Comparison of ENCODE assay signal across 1 cellular context in the genomic region with DNA sequence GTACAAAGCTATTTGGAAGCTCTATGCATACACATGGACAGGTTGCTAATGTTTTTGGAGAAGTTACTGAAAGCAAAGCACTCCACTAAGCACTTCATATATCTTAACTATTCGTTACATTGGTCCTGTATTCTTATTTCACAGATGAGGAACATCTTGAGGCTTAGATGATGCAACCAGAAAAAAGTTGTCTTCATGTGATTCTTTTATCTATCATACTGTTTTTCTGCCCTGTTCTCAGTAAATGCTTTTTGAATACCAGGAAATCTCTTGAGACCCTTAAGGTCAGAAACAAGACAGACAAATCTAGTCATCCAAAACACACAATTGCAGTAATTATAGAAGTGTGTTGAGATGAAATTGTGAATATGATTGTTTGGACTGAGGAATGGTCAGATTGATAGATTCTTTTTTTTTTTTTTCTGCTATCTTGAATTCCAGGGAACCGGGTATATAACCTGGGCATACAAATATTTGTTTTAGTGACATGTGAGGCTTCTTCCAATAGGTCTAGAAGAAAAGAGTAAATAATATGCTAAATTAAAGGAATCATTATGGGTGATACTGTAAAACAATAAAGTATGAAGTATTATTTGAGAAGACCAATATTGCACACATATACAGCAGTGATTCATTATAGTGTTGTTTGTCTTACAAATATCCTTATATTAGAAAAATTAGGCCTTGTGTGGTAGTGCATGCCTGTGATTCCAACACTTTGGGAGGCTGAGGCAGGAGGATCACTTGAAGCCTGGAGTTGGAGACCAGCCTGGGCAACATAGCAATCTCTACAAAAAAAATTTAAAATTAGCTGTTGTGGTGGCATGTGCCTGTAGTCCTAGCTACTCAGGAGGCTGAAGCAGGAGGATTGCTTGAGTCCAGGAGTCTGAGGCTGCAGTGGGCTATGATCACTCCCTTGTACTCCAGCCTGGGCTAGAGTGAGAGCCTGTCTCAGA.
A peak's percentile ranks its signal among the peaks of the same experiment; 100 is the strongest.
TF ChIP-seq lines count a peak whose summit lies in the region.

No MANE protein-coding gene starts in this region.

TF ChIP-seq in K562, 482 proteins besides CTCF, POLR2A, EP300 and RAD21 (continued from another document and continues in another):
- TF ChIP-seq, protein P1, sequence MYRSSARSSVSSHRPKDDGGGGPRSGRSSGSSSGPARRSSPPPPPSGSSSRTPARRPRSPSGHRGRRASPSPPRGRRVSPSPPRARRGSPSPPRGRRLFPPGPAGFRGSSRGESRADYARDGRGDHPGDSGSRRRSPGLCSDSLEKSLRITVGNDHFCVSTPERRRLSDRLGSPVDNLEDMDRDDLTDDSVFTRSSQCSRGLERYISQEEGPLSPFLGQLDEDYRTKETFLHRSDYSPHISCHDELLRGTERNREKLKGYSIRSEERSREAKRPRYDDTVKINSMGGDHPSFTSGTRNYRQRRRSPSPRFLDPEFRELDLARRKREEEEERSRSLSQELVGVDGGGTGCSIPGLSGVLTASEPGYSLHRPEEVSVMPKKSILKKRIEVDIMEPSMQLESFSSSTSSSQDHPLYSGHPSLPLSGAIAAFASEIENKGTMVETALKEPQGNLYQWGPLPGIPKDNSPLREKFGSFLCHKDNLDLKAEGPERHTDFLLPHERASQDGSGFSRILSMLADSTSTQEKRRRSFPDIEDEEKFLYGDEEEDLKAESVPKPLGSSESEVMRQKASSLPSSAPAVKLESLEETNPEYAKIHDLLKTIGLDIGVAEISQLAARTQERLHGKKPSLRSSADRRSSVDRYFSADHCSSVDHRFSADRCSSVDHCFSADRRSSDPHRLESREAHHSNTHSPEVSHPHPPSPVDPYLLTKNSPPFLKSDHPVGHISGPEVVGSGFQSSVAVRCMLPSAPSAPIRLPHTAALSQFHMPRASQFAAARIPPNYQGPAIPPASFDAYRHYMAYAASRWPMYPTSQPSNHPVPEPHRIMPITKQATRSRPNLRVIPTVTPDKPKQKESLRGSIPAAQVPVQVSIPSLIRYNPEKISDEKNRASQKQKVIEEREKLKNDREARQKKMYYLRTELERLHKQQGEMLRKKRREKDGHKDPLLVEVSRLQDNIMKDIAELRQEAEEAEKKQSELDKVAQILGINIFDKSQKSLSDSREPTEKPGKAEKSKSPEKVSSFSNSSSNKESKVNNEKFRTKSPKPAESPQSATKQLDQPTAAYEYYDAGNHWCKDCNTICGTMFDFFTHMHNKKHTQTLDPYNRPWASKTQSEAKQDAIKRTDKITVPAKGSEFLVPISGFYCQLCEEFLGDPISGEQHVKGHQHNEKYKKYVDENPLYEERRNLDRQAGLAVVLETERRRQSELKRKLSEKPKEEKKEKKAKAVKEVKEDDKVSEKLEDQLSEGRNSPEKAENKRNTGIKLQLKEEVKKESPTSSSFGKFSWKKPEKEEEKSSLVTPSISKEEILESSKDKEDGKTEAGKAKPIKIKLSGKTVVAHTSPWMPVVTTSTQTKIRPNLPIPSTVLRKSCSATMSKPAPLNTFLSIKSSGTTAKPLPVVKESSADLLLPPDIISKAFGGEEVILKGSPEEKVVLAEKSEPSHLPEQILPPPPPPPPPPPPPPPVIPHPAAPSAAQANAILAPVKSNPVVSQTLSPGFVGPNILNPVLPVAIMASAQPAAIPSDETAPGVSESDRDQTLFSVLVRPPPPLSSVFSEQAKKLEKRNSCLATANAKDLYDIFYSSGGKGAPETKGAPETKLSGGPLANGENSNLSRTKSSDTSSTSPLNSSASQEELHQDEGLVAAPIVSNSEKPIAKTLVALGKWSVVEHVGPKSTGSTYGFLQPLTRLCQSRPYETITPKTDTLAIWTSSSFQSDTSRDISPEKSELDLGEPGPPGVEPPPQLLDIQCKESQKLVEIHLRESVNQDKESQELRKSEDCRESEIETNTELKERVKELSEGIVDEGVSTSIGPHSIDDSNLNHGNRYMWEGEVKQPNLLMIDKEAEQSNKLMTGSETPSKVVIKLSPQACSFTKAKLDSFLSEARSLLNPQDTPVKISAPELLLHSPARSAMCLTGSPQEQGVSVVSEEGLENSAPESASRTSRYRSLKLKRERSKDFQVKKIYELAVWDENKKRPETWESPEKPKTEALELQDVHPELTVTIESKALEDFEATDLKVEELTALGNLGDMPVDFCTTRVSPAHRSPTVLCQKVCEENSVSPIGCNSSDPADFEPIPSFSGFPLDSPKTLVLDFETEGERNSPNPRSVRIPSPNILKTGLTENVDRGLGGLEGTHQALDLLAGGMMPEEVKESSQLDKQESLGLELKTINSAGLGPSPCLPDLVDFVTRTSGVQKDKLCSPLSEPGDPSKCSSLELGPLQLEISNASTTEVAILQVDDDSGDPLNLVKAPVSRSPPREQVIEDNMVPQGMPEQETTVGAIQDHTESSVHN (IDR thresholded peaks at IDR 0.05; ENCODE audit: borderline replicate concordance in 1 of 2, low read depth in 1 of 2), result no peak
- TF ChIP-seq CBFA2T2 (conservative IDR thresholded peaks at IDR 0.05) (no peak), ZNF766 (CRISPR knock-in tag; conservative IDR thresholded peaks at IDR 0.05) (no peak), DNMT1 (IDR thresholded peaks at IDR 0.05) (no peak), CAMTA2 (CRISPR knock-in tag; conservative IDR thresholded peaks at IDR 0.05) (no peak), PHF8 (IDR thresholded peaks at IDR 0.05; ENCODE audit: borderline replicate concordance, low read length) (no peak), ZNF311 (CRISPR knock-in tag; IDR thresholded peaks at IDR 0.05) (no peak), TCF3 (CRISPR knock-in tag; IDR thresholded peaks at IDR 0.05) (0 out of 2 replicates have a peak, but pooled peaks have one; percentile 40), HLTF (IDR thresholded peaks at IDR 0.05) (no peak), NCOA1 (IDR thresholded peaks at IDR 0.05; ENCODE audit: low read depth) (no peak), PML (IDR thresholded peaks at IDR 0.05; ENCODE audit: low read length) (no peak), ETV6 (IDR thresholded peaks at IDR 0.05; ENCODE audit: borderline replicate concordance in 1 of 2, low read depth in 2 of 2, low read length in 1 of 2) (no peak), ETV6 (CRISPR knock-in tag; IDR thresholded peaks at IDR 0.05; ENCODE audit: borderline replicate concordance) (no peak), ZNF778 (CRISPR knock-in tag; IDR thresholded peaks at IDR 0.05) (no peak), NR1H2 (CRISPR knock-in tag; IDR thresholded peaks at IDR 0.05) (no peak), POU5F1 (IDR thresholded peaks at IDR 0.05; ENCODE audit: borderline replicate concordance, low read depth, low read length, partially characterized antibody) (no peak), SMARCE1 (IDR thresholded peaks at IDR 0.05) (peak; percentile 32; the same call in 1 of the 2 replicates), SAFB (IDR thresholded peaks at IDR 0.05; ENCODE audit: borderline replicate concordance, low read depth, low read length) (no peak), RBM39 (optimal IDR thresholded peaks at IDR 0.05; ENCODE audit: low read depth, low read length) (no peak), ZNF134 (CRISPR knock-in tag; conservative IDR thresholded peaks at IDR 0.05) (no peak), BCL6 (CRISPR knock-in tag; IDR thresholded peaks at IDR 0.05) (no peak), MED1 (CRISPR knock-in tag; IDR thresholded peaks at IDR 0.05; ENCODE audit: borderline replicate concordance) (no peak), JUND (IDR thresholded peaks at IDR 0.05; ENCODE audit: borderline replicate concordance, low read depth, low read length) (peak; percentile 71), JUND (tag; IDR thresholded peaks at IDR 0.05; ENCODE audit: borderline replicate concordance, low read depth, low read length) (no peak; the same call in 2 of the 3 replicates), FUS (optimal IDR thresholded peaks at IDR 0.05; ENCODE audit: low read depth, low read length) (no peak), ZNF76 (CRISPR knock-in tag; IDR thresholded peaks at IDR 0.05; ENCODE audit: borderline replicate concordance) (no peak), ZBTB17 (CRISPR knock-in tag; IDR thresholded peaks at IDR 0.05) (no peak), ILK (tag; IDR thresholded peaks at IDR 0.05; ENCODE audit: borderline replicate concordance, low read depth) (no peak), DDX20 (tag; IDR thresholded peaks at IDR 0.05; ENCODE audit: low read depth) (no peak), ZNF384 (IDR thresholded peaks at IDR 0.05; ENCODE audit: low read depth, low read length) (no peak), KLF10 (CRISPR knock-in tag; IDR thresholded peaks at IDR 0.05) (no peak), DMBX1 (CRISPR knock-in tag; IDR thresholded peaks at IDR 0.05; ENCODE audit: borderline replicate concordance) (no peak), CCNT2 (IDR thresholded peaks at IDR 0.05; ENCODE audit: borderline replicate concordance, extremely low read depth, insufficient read length, low read depth, low read length) (no peak), KLF13 (tag; IDR thresholded peaks at IDR 0.05; ENCODE audit: borderline replicate concordance, low read depth) (no peak), ETV5 (CRISPR knock-in tag; IDR thresholded peaks at IDR 0.05; ENCODE audit: low read depth) (no peak), CHCHD3 (CRISPR knock-in tag; IDR thresholded peaks at IDR 0.05) (no peak), ZNF239 (CRISPR knock-in tag; IDR thresholded peaks at IDR 0.05) (no peak), NFRKB (IDR thresholded peaks at IDR 0.05; ENCODE audit: low read depth) (peak; percentile 69; the same call in 1 of the 2 replicates)
- TF ChIP-seq, protein P2, sequence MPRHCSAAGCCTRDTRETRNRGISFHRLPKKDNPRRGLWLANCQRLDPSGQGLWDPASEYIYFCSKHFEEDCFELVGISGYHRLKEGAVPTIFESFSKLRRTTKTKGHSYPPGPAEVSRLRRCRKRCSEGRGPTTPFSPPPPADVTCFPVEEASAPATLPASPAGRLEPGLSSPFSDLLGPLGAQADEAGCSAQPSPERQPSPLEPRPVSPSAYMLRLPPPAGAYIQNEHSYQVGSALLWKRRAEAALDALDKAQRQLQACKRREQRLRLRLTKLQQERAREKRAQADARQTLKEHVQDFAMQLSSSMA (CRISPR knock-in tag; IDR thresholded peaks at IDR 0.05), result no peak
- TF ChIP-seq, protein P3, sequence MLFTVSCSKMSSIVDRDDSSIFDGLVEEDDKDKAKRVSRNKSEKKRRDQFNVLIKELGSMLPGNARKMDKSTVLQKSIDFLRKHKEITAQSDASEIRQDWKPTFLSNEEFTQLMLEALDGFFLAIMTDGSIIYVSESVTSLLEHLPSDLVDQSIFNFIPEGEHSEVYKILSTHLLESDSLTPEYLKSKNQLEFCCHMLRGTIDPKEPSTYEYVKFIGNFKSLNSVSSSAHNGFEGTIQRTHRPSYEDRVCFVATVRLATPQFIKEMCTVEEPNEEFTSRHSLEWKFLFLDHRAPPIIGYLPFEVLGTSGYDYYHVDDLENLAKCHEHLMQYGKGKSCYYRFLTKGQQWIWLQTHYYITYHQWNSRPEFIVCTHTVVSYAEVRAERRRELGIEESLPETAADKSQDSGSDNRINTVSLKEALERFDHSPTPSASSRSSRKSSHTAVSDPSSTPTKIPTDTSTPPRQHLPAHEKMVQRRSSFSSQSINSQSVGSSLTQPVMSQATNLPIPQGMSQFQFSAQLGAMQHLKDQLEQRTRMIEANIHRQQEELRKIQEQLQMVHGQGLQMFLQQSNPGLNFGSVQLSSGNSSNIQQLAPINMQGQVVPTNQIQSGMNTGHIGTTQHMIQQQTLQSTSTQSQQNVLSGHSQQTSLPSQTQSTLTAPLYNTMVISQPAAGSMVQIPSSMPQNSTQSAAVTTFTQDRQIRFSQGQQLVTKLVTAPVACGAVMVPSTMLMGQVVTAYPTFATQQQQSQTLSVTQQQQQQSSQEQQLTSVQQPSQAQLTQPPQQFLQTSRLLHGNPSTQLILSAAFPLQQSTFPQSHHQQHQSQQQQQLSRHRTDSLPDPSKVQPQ (CRISPR knock-in tag; IDR thresholded peaks at IDR 0.05; ENCODE audit: borderline replicate concordance), result no peak
- TF ChIP-seq, protein P4, sequence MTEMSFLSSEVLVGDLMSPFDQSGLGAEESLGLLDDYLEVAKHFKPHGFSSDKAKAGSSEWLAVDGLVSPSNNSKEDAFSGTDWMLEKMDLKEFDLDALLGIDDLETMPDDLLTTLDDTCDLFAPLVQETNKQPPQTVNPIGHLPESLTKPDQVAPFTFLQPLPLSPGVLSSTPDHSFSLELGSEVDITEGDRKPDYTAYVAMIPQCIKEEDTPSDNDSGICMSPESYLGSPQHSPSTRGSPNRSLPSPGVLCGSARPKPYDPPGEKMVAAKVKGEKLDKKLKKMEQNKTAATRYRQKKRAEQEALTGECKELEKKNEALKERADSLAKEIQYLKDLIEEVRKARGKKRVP (CRISPR knock-in tag; IDR thresholded peaks at IDR 0.05), result peak; percentile 91
- TF ChIP-seq, protein P5, sequence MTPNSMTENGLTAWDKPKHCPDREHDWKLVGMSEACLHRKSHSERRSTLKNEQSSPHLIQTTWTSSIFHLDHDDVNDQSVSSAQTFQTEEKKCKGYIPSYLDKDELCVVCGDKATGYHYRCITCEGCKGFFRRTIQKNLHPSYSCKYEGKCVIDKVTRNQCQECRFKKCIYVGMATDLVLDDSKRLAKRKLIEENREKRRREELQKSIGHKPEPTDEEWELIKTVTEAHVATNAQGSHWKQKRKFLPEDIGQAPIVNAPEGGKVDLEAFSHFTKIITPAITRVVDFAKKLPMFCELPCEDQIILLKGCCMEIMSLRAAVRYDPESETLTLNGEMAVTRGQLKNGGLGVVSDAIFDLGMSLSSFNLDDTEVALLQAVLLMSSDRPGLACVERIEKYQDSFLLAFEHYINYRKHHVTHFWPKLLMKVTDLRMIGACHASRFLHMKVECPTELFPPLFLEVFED (CRISPR knock-in tag; conservative IDR thresholded peaks at IDR 0.05), result no peak
- TF ChIP-seq, protein P6, sequence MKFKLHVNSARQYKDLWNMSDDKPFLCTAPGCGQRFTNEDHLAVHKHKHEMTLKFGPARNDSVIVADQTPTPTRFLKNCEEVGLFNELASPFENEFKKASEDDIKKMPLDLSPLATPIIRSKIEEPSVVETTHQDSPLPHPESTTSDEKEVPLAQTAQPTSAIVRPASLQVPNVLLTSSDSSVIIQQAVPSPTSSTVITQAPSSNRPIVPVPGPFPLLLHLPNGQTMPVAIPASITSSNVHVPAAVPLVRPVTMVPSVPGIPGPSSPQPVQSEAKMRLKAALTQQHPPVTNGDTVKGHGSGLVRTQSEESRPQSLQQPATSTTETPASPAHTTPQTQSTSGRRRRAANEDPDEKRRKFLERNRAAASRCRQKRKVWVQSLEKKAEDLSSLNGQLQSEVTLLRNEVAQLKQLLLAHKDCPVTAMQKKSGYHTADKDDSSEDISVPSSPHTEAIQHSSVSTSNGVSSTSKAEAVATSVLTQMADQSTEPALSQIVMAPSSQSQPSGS (CRISPR knock-in tag; IDR thresholded peaks at IDR 0.05), result no peak
